ENCODE assay signal across 18 cellular contexts in genomic region chrX:49258749-49259124, GRCh38. TPM values are rescaled to one million over a fixed set of nuclear protein-coding genes. Genes with fewer than 3 reads are reported as not detected.
"Had no signal": no experiment of that assay in that cellular context is flagged by ENCODE, and none has a peak within 500 bp of the region (broad histone marks: within the 10 kb centered on the region; RNA-seq: fewer than 3 reads in every experiment).

No MANE protein-coding gene starts in this region.

- H3K4me3 ChIP-seq: body of pancreas, lower lobe of right lung, tibial artery, uterus had no signal

- H3K9me3 Mint-ChIP-seq: dendritic cell treated with granulocyte-macrophage colony-stimulating factor and Interleukin-4, amounts not matched to agents 40 ng/mL and 50 ng/mL, for 4 days; naive B cell; WTC11 had no signal

- DNase-seq: activated CD4-positive, alpha-beta T cell treated with anti-CD3 and anti-CD28 coated beads, Interleukin-2, amount 50 U/mL, for 4 hours; activated effector memory CD4-positive, alpha-beta T cell treated with Interleukin-2 at 50 U/mL for 16 hours; amniotic stem cell; body of pancreas; hippocampal formation; kidney glomerular epithelial cell; lower lobe of right lung; midbrain; naive B cell; small intestine; tibial artery; uterus had no signal

- H3K27ac Mint-ChIP-seq: dendritic cell treated with granulocyte-macrophage colony-stimulating factor and Interleukin-4, amounts not matched to agents 40 ng/mL and 50 ng/mL, for 4 days; naive B cell; WTC11 had no signal

- H3K4me1 Mint-ChIP-seq: WTC11 had no signal

- H3K4me1 ChIP-seq: body of pancreas, lower lobe of right lung, tibial artery, uterus had no signal

- H3K27me3 ChIP-seq: body of pancreas, neutrophil, tibial artery, uterus had no signal

- H3K9me3 ChIP-seq: body of pancreas, lower lobe of right lung, neutrophil, tibial artery, uterus had no signal

- H3K4me3 Mint-ChIP-seq: dendritic cell treated with granulocyte-macrophage colony-stimulating factor and Interleukin-4, amounts not matched to agents 40 ng/mL and 50 ng/mL, for 4 days; WTC11 had no signal

- H3K36me3 Mint-ChIP-seq: naive B cell, WTC11 had no signal

- H3K36me3 ChIP-seq: lower lobe of right lung, neutrophil, tibial artery, uterus had no signal

- H3K27ac ChIP-seq: body of pancreas, lower lobe of right lung, neutrophil, tibial artery, uterus had no signal

RNA-seq across cellular contexts. Expression of gene FOXP3, which starts 5.8 kb away (rescaled TPM):
- total RNA-seq: body of pancreas, epithelial cell of proximal tubule, glomerular endothelial cell, lower lobe of right lung, uterus had no signal

RNA-seq across cellular contexts. Expression of gene CACNA1F, which starts 25.6 kb away (rescaled TPM):
- total RNA-seq: SK-MEL-5 had no signal

RNA-seq across cellular contexts. Expression of gene GAGE10, which starts 44.7 kb away (rescaled TPM):
- total RNA-seq: body of pancreas, epithelial cell of proximal tubule, glomerular endothelial cell, lower lobe of right lung, SK-MEL-5, uterus, WTC11 had no signal
